Comparison of ENCODE assay signal across 10 cellular contexts in the genomic region with DNA sequence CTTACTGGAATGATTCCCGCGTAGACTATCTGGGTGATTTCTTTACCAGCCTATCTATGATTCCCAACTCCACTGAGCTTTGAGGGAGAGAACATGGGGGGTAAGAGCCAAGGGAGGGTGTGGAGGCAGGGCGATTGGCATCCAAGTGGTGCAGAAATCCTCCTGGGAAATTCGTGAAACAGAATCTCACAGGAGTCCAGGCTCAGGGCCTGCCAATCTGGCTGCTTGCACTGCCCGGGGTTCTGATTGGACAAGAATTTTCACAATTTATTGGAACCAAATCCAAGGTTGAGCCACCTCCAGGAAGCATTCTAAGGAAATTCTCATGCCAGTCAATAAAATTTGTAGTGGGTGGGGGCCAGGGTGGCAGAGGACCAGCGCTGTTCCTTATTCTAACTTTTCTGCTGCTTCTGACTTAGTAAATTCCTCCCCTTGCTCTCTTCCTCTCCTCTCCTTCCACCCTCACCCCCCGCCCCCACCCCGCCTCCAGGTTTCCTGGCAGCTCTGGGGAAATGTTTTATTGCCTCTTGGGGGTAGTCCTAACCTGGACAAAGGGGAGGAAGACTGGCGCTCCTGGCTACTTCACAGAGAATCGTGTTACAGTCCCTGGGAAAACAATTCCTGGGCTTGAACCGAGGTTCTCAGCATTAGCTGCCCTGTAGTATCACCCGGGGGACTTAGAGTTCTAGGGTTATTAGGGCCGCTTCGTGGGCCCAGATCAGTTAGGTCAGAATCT. TPM values are rescaled to one million over a fixed set of nuclear protein-coding genes. Genes with fewer than 3 reads are reported as not detected.
A peak's percentile ranks its signal among the peaks of the same experiment; 100 is the strongest.
DNase-seq lines count a peak whose midpoint lies in the region; ATAC-seq, FAIRE-seq and TF ChIP-seq lines count a peak whose summit lies in the region.
"Had no signal": no experiment of that assay in that cellular context is flagged by ENCODE, and none has a peak within 500 bp of the region (broad histone marks: within the 10 kb centered on the region; RNA-seq: fewer than 3 reads in every experiment).

No MANE protein-coding gene starts in this region.

- H3K4me2 ChIP-seq in keratinocyte (ENCODE audit: control insufficient read depth, extremely low read depth, insufficient read depth, low read depth, low read length): peak overlapping the region; percentile 74

- no peaks in the 10 kb centered on the region for H4K20me1 ChIP-seq in keratinocyte (ENCODE audit: control insufficient read depth, extremely low read depth, insufficient read depth, low read length)

- no peak for ATAC-seq in HG03469 (IDR thresholded peaks at IDR 0.05; ENCODE audit: unreplicated experiment)

- H3K27ac ChIP-seq in keratinocyte (ENCODE audit: control insufficient read depth, insufficient read depth, low read length) (no peak overlapping the region), subcutaneous abdominal adipose tissue (ENCODE audit: low read depth, low read length) (peak overlapping the region; percentile 74)

- H3K36me3 ChIP-seq in keratinocyte (ENCODE audit: control insufficient read depth in 2 of 2, extremely low read depth in 1 of 2, insufficient read depth in 2 of 2, low read length in 2 of 2): no peaks in the 10 kb centered on the region
- no peaks in the 10 kb centered on the region for H3K36me3 ChIP-seq in subcutaneous abdominal adipose tissue (ENCODE audit: control insufficient read depth in 5 of 5, insufficient read depth in 5 of 5, low read length in 5 of 5)

- H3K9ac ChIP-seq in keratinocyte (ENCODE audit: control insufficient read depth, extremely low read depth, insufficient read depth, low read length) (no peak overlapping the region), subcutaneous abdominal adipose tissue (ENCODE audit: low read length in 5 of 5) (peak overlapping the region in 3 of 5 donors; percentile 12 to 38 (median 16))

- peaks cover 10% of the 10 kb centered on the region for H3K4me1 Mint-ChIP-seq in activated naive CD4-positive, alpha-beta T cell treated with anti-CD3 and anti-CD28 coated beads, Interleukin-2, amount 50 U/mL, for 24 hours
- H3K4me1 Mint-ChIP-seq in activated T-helper 1 cell treated with anti-CD3 and anti-CD28 coated beads, Interleukin-12 subunit alpha, Interleukin-12 subunit beta, Interleukin-2, Interleukin-4 antibody, amounts not matched to agents 30 ng/mL and 10 ng/mL and 1 ng/mL, durations not matched to agents 14 hours and 24 hours and 36 hours (ENCODE audit: low read depth): peaks cover 17% of the 10 kb centered on the region

- peak overlapping the region; percentile 23 for H3K27ac Mint-ChIP-seq in activated naive CD4-positive, alpha-beta T cell treated with anti-CD3 and anti-CD28 coated beads, Interleukin-2, amount 50 U/mL, for 24 hours
- H3K27ac Mint-ChIP-seq in activated T-helper 1 cell treated with anti-CD3 and anti-CD28 coated beads, Interleukin-12 subunit alpha, Interleukin-12 subunit beta, Interleukin-2, Interleukin-4 antibody, amounts not matched to agents 30 ng/mL and 10 ng/mL and 1 ng/mL, durations not matched to agents 14 hours and 24 hours and 36 hours: peak overlapping the region; percentile 1
- H3K27ac Mint-ChIP-seq: CD4-positive, CD25-positive, alpha-beta regulatory T cell had no signal

- dilution Hi-C loops in keratinocyte (cut with MboI; ENCODE audit: extremely low pct_ligation_motif_present, low sequenced_read_pairs): no loop called here

- FAIRE-seq in keratinocyte (lab: Jason Lieb, UNC): no peak

- no peaks in the 10 kb centered on the region for H3K9me1 ChIP-seq in keratinocyte (ENCODE audit: control insufficient read depth, extremely low read depth, insufficient read depth, low read length)

- no peaks in the 10 kb centered on the region for H3K36me3 Mint-ChIP-seq in activated naive CD4-positive, alpha-beta T cell treated with anti-CD3 and anti-CD28 coated beads, Interleukin-2, amount 50 U/mL, for 24 hours
- peaks cover 2% of the 10 kb centered on the region for H3K36me3 Mint-ChIP-seq in activated T-helper 1 cell treated with anti-CD3 and anti-CD28 coated beads, Interleukin-12 subunit alpha, Interleukin-12 subunit beta, Interleukin-2, Interleukin-4 antibody, amounts not matched to agents 30 ng/mL and 10 ng/mL and 1 ng/mL, durations not matched to agents 14 hours and 24 hours and 36 hours (ENCODE audit: low read depth)
- H3K36me3 Mint-ChIP-seq: CD4-positive, CD25-positive, alpha-beta regulatory T cell had no signal

- H3K4me3 Mint-ChIP-seq in activated naive CD4-positive, alpha-beta T cell treated with anti-CD3 and anti-CD28 coated beads, Interleukin-2, amount 50 U/mL, for 24 hours: peak overlapping the region; percentile 33
- peak overlapping the region; percentile 34 for H3K4me3 Mint-ChIP-seq in activated T-helper 1 cell treated with anti-CD3 and anti-CD28 coated beads, Interleukin-12 subunit alpha, Interleukin-12 subunit beta, Interleukin-2, Interleukin-4 antibody, amounts not matched to agents 30 ng/mL and 10 ng/mL and 1 ng/mL, durations not matched to agents 14 hours and 24 hours and 36 hours

- H3K27me3 ChIP-seq in keratinocyte (ENCODE audit: control insufficient read depth, extremely low read depth, insufficient read depth, low read length) (peaks cover 58% of the 10 kb centered on the region), subcutaneous abdominal adipose tissue (ENCODE audit: control insufficient read depth in 5 of 5, insufficient read depth in 4 of 5, low read length in 5 of 5) (peaks cover 27 to 47% (median 34%) of the 10 kb centered on the region in 5 donors)

- H2AFZ ChIP-seq in keratinocyte (ENCODE audit: control insufficient read depth, low read length): peak overlapping the region; percentile 6

- DNase-seq in activated naive CD4-positive, alpha-beta T cell (lab: John Stamatoyannopoulos, UW): no peak
- DNase-seq in activated T-helper 1 cell treated with anti-CD3 and anti-CD28 coated beads, Interleukin-12 subunit alpha, Interleukin-12 subunit beta, Interleukin-2, Interleukin-4 antibody, amounts not matched to agents 30 ng/mL and 10 ng/mL and 1 ng/mL, durations not matched to agents 14 hours and 24 hours and 36 hours (ENCODE audit: low spot score): no peak
- DNase-seq in keratinocyte (ENCODE audit: low read depth, low spot score) (no peak), DMS153 treated with DMSO at 0.1 percent for 48 hours (lab: John Stamatoyannopoulos, UW; ENCODE audit: unreplicated experiment) (no peak)
- no peak for DNase-seq in NK-92 treated with Interleukin-12 subunit alpha and Interleukin-12 subunit beta, amount 100 ng/mL, for 24 hours (lab: John Stamatoyannopoulos, UW)
- DNase-seq: CD4-positive, CD25-positive, alpha-beta regulatory T cell; NCI-H226 had no signal

- intact Hi-C loops in activated T-helper 1 cell treated with anti-CD3 and anti-CD28 coated beads, Interleukin-12 subunit alpha, Interleukin-12 subunit beta, Interleukin-2, Interleukin-4 antibody, amounts not matched to agents 30 ng/mL and 10 ng/mL and 1 ng/mL, durations not matched to agents 14 hours and 24 hours and 36 hours (cut with micrococcal nuclease): loop anchor here (5.0 to 10.0 kb wide), 5 partner anchors 187 to 1722 kb away; partner anchors contain the start of genes DSP, NRN1, SLC35B3 and SSR1

- TF ChIP-seq CTCF in keratinocyte (optimal IDR thresholded peaks at IDR 0.05 in 1 of 3, IDR thresholded peaks at IDR 0.05 in 1 of 3, conservative IDR thresholded peaks at IDR 0.05 in 1 of 3; ENCODE audit: extremely low read depth in 1 of 3, insufficient read depth in 2 of 3, low read length in 3 of 3): no peak

- no peaks in the 10 kb centered on the region for H3K9me3 Mint-ChIP-seq in activated naive CD4-positive, alpha-beta T cell treated with anti-CD3 and anti-CD28 coated beads, Interleukin-2, amount 50 U/mL, for 24 hours
- H3K9me3 Mint-ChIP-seq in activated T-helper 1 cell treated with anti-CD3 and anti-CD28 coated beads, Interleukin-12 subunit alpha, Interleukin-12 subunit beta, Interleukin-2, Interleukin-4 antibody, amounts not matched to agents 30 ng/mL and 10 ng/mL and 1 ng/mL, durations not matched to agents 14 hours and 24 hours and 36 hours: no peaks in the 10 kb centered on the region
- H3K9me3 Mint-ChIP-seq: CD4-positive, CD25-positive, alpha-beta regulatory T cell had no signal

- H3K4me1 ChIP-seq in keratinocyte (ENCODE audit: control insufficient read depth, extremely low read depth, insufficient read depth, low read length): peaks cover 25% of the 10 kb centered on the region
- H3K4me1 ChIP-seq in subcutaneous abdominal adipose tissue (ENCODE audit: control insufficient read depth in 5 of 5, insufficient read depth in 5 of 5, low read length in 5 of 5): peaks cover 6 to 73% (median 40%) of the 10 kb centered on the region in 5 donors

- H3K4me3 ChIP-seq in keratinocyte (ENCODE audit: control insufficient read depth in 2 of 3, extremely low read depth in 1 of 3, insufficient read depth in 2 of 3, low read depth in 1 of 3, low read length in 3 of 3) (peak overlapping the region in 2 of 3 experiments; percentile 36 to 49), subcutaneous abdominal adipose tissue (ENCODE audit: low read depth in 1 of 5, low read length in 5 of 5) (peak overlapping the region; percentile 55 to 79 (median 73))

- no peaks in the 10 kb centered on the region for H3K9me3 ChIP-seq in keratinocyte (ENCODE audit: control insufficient read depth, low read depth, low read length)
- no peaks in the 10 kb centered on the region for H3K9me3 ChIP-seq in subcutaneous abdominal adipose tissue (ENCODE audit: control insufficient read depth in 5 of 5, low read length in 5 of 5)

- H3K27me3 Mint-ChIP-seq in activated naive CD4-positive, alpha-beta T cell treated with anti-CD3 and anti-CD28 coated beads, Interleukin-2, amount 50 U/mL, for 24 hours: peaks cover 54% of the 10 kb centered on the region
- peaks cover 73% of the 10 kb centered on the region for H3K27me3 Mint-ChIP-seq in activated T-helper 1 cell treated with anti-CD3 and anti-CD28 coated beads, Interleukin-12 subunit alpha, Interleukin-12 subunit beta, Interleukin-2, Interleukin-4 antibody, amounts not matched to agents 30 ng/mL and 10 ng/mL and 1 ng/mL, durations not matched to agents 14 hours and 24 hours and 36 hours (ENCODE audit: insufficient read depth)

- no peaks in the 10 kb centered on the region for H3K79me2 ChIP-seq in keratinocyte (ENCODE audit: control insufficient read depth, insufficient read depth, low read length)

RNA-seq across cellular contexts. Expression of gene BMP6, which starts 3.1 kb away (rescaled TPM):
- 0.86 and 1.1 TPM in 2 replicates for total RNA-seq in activated T-helper 1 cell treated with anti-CD3 and anti-CD28 coated beads, Interleukin-12 subunit alpha, Interleukin-12 subunit beta, Interleukin-2, Interleukin-4 antibody, amounts not matched to agents 30 ng/mL and 10 ng/mL and 1 ng/mL, durations not matched to agents 14 hours and 24 hours and 36 hours
- 0.05 to 0.48 TPM (median 0.09 TPM) in 3 replicates for polyA plus RNA-seq in keratinocyte
- 0.50 TPM for polyA plus RNA-seq in keratinocyte (2011; ENCODE audit: low read depth)
- 0.04 and 0.15 TPM in 2 replicates for polyA plus RNA-seq in keratinocyte (2011; cell fraction: cytosol; rRNA removed)
- 0.08 and 0.17 TPM in 2 replicates for polyA plus RNA-seq in keratinocyte (2011; cell fraction: nucleus; rRNA removed)
- polyA plus RNA-seq in keratinocyte (2012; ENCODE audit: low replicate concordance): 0.36 and 0.90 TPM in 2 replicates
- 0.22 TPM in 1 of 3 replicates, not detected in the others for polyA minus RNA-seq in keratinocyte
- polyA minus RNA-seq in keratinocyte (2011; cell fraction: cytosol; rRNA and poly(A)+ RNA removed): not detected
- 0.21 TPM in 1 of 2 replicates, not detected in the other for polyA minus RNA-seq in keratinocyte (2011; cell fraction: nucleus; rRNA and poly(A)+ RNA removed)
- polyA plus RNA-seq: CD4-positive, CD25-positive, alpha-beta regulatory T cell had no signal
